Comparison of ENCODE assay signal across 8 cellular contexts in the genomic region with DNA sequence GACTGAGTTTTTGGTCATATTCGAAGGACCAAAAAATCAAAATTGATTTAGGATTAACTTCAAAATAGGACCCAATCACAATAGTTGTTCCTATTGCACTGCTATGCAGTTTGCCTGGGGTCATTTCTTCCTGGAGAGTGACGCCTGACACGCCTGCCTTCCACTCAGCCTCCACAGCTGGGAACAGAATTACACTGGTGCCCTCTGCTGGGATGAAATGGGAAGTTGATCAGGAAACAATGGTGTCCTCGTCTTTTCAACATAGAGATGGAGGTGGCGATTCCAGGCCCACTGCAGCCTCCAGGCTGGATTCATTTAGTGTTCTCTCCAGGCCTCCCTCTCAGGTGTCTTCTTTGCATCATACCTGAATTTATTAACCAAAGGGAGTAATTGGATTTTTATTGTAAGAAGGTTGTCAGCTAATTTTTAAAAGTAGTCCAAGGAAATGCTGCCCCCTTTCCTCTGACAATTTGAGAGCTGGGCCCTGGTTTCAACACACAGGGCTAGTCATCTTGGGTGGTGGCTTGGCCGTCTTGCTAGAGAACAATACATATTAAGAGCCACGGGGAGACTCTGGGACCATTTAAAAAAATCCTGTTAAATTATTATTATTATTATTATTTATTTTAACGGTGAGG.
DNase-seq lines count a peak whose midpoint lies in the region; ATAC-seq and TF ChIP-seq lines count a peak whose summit lies in the region.

No MANE protein-coding gene starts in this region.

- H3K4me3 ChIP-seq in liver (ENCODE audit: low read depth in 1 of 3, low read length in 3 of 3) = no peak overlapping the region

- peaks cover 0 to 2% (median 0%) of the 10 kb centered on the region in 4 donors for H3K27me3 ChIP-seq in liver (ENCODE audit: control insufficient read depth in 4 of 4, insufficient read depth in 4 of 4, low read length in 3 of 4)

- H3K9ac ChIP-seq in liver (ENCODE audit: low read depth in 1 of 2, low read length in 2 of 2) = no peak overlapping the region

- H3K9me3 ChIP-seq in liver (ENCODE audit: control insufficient read depth in 4 of 4, low read length in 3 of 4) = no peaks in the 10 kb centered on the region

- H3K4me1 ChIP-seq in liver (ENCODE audit: control insufficient read depth in 4 of 4, insufficient read depth in 4 of 4, low read length in 3 of 4) = no peaks in the 10 kb centered on the region

- H3K36me3 ChIP-seq in liver (ENCODE audit: control insufficient read depth in 4 of 4, insufficient read depth in 3 of 4, low read depth in 1 of 4, low read length in 3 of 4) = no peaks in the 10 kb centered on the region

- peak; percentile 79 for TF ChIP-seq CTCF in liver (IDR thresholded peaks at IDR 0.05; ENCODE audit: low read depth, low read length, missing input control)

- DNase-seq in C1 segment of cervical spinal cord (lab: John Stamatoyannopoulos, UW) = peak in 12 of 14 donors; percentile 11 to 72 (median 56)
- peak; percentile 37 for DNase-seq in GM19238 (ENCODE audit: insufficient read length, low spot score)
- peak; percentile 85 for DNase-seq in NCI-H2227 treated with DMSO at 0.1 percent for 48 hours (lab: John Stamatoyannopoulos, UW)
- peak; percentile 48 for DNase-seq in activated CD4-positive, CD25-positive, alpha-beta regulatory T cell treated with anti-CD3 and anti-CD28 coated beads, Interleukin-2, amount 50 U/mL, for 72 hours
- DNase-seq in cerebellum (ENCODE audit: low spot score) = peak; percentile 72
- peak; percentile 7 to 36 (median 33) for DNase-seq in stimulated activated CD4-positive, alpha-beta T cell treated with anti-CD3 and anti-CD28 coated beads, TNF-alpha, amount 100 ng/mL, for 1 hour (ENCODE audit: low read depth in 3 of 3, low spot score in 1 of 3)

- peak; percentile 99 for TF ChIP-seq RAD21 in liver (IDR thresholded peaks at IDR 0.05)

- ATAC-seq in HG03280 (IDR thresholded peaks at IDR 0.05; ENCODE audit: unreplicated experiment) = peak; percentile 86

- H3K27ac ChIP-seq in liver (ENCODE audit: low read depth in 1 of 2, low read length in 2 of 2) = no peak overlapping the region

- 21% methylated on average over 8 of the region's 8 CpGs for WGBS in liver

TF ChIP-seq in liver, 16 proteins besides CTCF, POLR2A, EP300 and RAD21:
- no peak for TF ChIP-seq HNF4A (conservative IDR thresholded peaks at IDR 0.05)
- TF ChIP-seq YY1 (IDR thresholded peaks at IDR 0.05) = peak; percentile 65
- peak; percentile 17 to 54 for TF ChIP-seq RXRA (IDR thresholded peaks at IDR 0.05)

Comparison
In these comparisons a context has a peak if more than half of its experiments do, and no peak if none do; other contexts are left out.
1. DNase-seq: peak in every context shown above with its lines; median percentile 85 in NCI-H2227 treated with DMSO at 0.1 percent for 48 hours; 72 in cerebellum; 56 in C1 segment of cervical spinal cord; 48 in activated CD4-positive, CD25-positive, alpha-beta regulatory T cell treated with anti-CD3 and anti-CD28 coated beads, Interleukin-2, amount 50 U/mL, for 72 hours; 37 in GM19238; 33 in stimulated activated CD4-positive, alpha-beta T cell treated with anti-CD3 and anti-CD28 coated beads, TNF-alpha, amount 100 ng/mL, for 1 hour.